9 cellular contexts compared by ENCODE assay signal in genomic region chr13:29593605-29594297, GRCh38. TPM values are rescaled to one million over a fixed set of nuclear protein-coding genes. Genes with fewer than 3 reads are reported as not detected.
DNase-seq lines count a peak whose midpoint lies in the region; ATAC-seq and TF ChIP-seq lines count a peak whose summit lies in the region.
"Had no signal": no experiment of that assay in that cellular context is flagged by ENCODE, and none has a peak within 500 bp of the region (broad histone marks: within the 10 kb centered on the region; RNA-seq: fewer than 3 reads in every experiment).

No MANE protein-coding gene starts in this region.

- no peaks in the 10 kb centered on the region for H3K27me3 Mint-ChIP-seq in CD4-positive, alpha-beta T cell
- H3K27me3 Mint-ChIP-seq in naive thymus-derived CD8-positive, alpha-beta T cell = no peaks in the 10 kb centered on the region

- H3F3A ChIP-seq in Loucy (ENCODE audit: low read depth) = no peaks in the 10 kb centered on the region

- peak overlapping the region; percentile 86 for H3K9ac ChIP-seq in Loucy (ENCODE audit: low read depth, low read length, poor library complexity, severe bottlenecking)

- H3K4me2 ChIP-seq in Loucy (ENCODE audit: low read depth, low read length, poor library complexity, severe bottlenecking) = peak overlapping the region; percentile 96

- peaks cover 55% of the 10 kb centered on the region for H3K4me1 ChIP-seq in Loucy (ENCODE audit: insufficient read depth, low read length, poor library complexity, severe bottlenecking)

- peaks cover 57% of the 10 kb centered on the region for H4K20me1 ChIP-seq in Loucy (ENCODE audit: insufficient read depth, low read length, poor library complexity, severe bottlenecking)

- intact Hi-C loops in CD4-positive, alpha-beta T cell (cut with DNase I, micrococcal nuclease) = loop anchor here in 1 of 2 experiments (10.0 kb wide), 2 partner anchors 871 to 1021 kb away; partner anchors contain the start of genes HMGB1 and USPL1

- peaks cover 67% of the 10 kb centered on the region for H3K79me2 ChIP-seq in Loucy (ENCODE audit: insufficient read depth, low read length)

- H3K27ac Mint-ChIP-seq in CD4-positive, alpha-beta T cell = peak overlapping the region; percentile 93
- H3K27ac Mint-ChIP-seq in naive thymus-derived CD8-positive, alpha-beta T cell = peak overlapping the region; percentile 3 to 96 (median 91)

- no peak for DNase-seq in CD4-positive, alpha-beta T cell
- no peak for DNase-seq in choroid plexus epithelial cell (ENCODE audit: low read depth)
- DNase-seq in naive thymus-derived CD8-positive, alpha-beta T cell = peak in 1 of 10 donors; percentile 2
- no peak for DNase-seq in superior temporal gyrus (ENCODE audit: extremely low spot score)
- DNase-seq in stimulated activated CD4-positive, alpha-beta T cell treated with anti-CD3 and anti-CD28 coated beads, Interleukin-2, amount 100 ng/mL, for 24 hours = no peak
- no peak for DNase-seq in NCI-H524 (lab: John Stamatoyannopoulos, UW)
- DNase-seq: foreskin melanocyte had no signal

- H3K9me2 ChIP-seq in Loucy (replicated peaks; ENCODE audit: low read depth, low read length) = no peaks in the 10 kb centered on the region

- TF ChIP-seq CTCF in CD4-positive, alpha-beta T cell (IDR thresholded peaks at IDR 0.05) = no peak
- TF ChIP-seq CTCF in Loucy (conservative IDR thresholded peaks at IDR 0.05; ENCODE audit: low read length) = no peak
- no peak for TF ChIP-seq CTCF in choroid plexus epithelial cell (conservative IDR thresholded peaks at IDR 0.05; ENCODE audit: low read depth, low read length)

- no peaks in the 10 kb centered on the region for H3K36me3 Mint-ChIP-seq in CD4-positive, alpha-beta T cell (ENCODE audit: low read depth)
- H3K36me3 Mint-ChIP-seq in naive thymus-derived CD8-positive, alpha-beta T cell = no peaks in the 10 kb centered on the region

- no peak overlapping the region for H2AFZ ChIP-seq in Loucy (ENCODE audit: low read length)

- POLR2A ChIA-PET in CD4-positive, alpha-beta T cell (lab: Charles Lee) = interaction anchor here (1.0 to 1.2 kb wide), 3 partner anchors 257 to 1023 kb away, joined by 3 to 6 read pairs (median 4); no protein-coding TSS in a partner anchor
- POLR2A ChIA-PET in naive thymus-derived CD8-positive, alpha-beta T cell (lab: Charles Lee) = interaction anchor here (0.6 kb wide), 1 partner anchor 1248 kb away, joined by 3 read pairs; no protein-coding TSS in a partner anchor

- H3K9me3 ChIP-seq in CD4-positive, alpha-beta T cell (ENCODE audit: control insufficient read depth, low read length) = no peaks in the 10 kb centered on the region
- H3K9me3 ChIP-seq in Loucy (ENCODE audit: insufficient read depth, low read depth, low read length) = no peaks in the 10 kb centered on the region

- no peaks in the 10 kb centered on the region for H3K36me3 ChIP-seq in Loucy (ENCODE audit: insufficient read depth, low read length)

- H3K4me3 Mint-ChIP-seq in CD4-positive, alpha-beta T cell = peak overlapping the region; percentile 97
- H3K4me3 Mint-ChIP-seq in naive thymus-derived CD8-positive, alpha-beta T cell = peak overlapping the region; percentile 81 to 93 (median 88)

- peaks cover 61% of the 10 kb centered on the region for H3K4me1 Mint-ChIP-seq in CD4-positive, alpha-beta T cell (ENCODE audit: low read depth)
- peaks cover 27 to 57% (median 47%) of the 10 kb centered on the region in 4 donors for H3K4me1 Mint-ChIP-seq in naive thymus-derived CD8-positive, alpha-beta T cell

- H3K9me3 Mint-ChIP-seq in CD4-positive, alpha-beta T cell = no peaks in the 10 kb centered on the region
- H3K9me3 Mint-ChIP-seq in naive thymus-derived CD8-positive, alpha-beta T cell = no peaks in the 10 kb centered on the region

- H3K4me3 ChIP-seq in Loucy (ENCODE audit: low read length, poor library complexity, severe bottlenecking) = peak overlapping the region; percentile 91
- H3K4me3 ChIP-seq in choroid plexus epithelial cell (ENCODE audit: low read depth, low read length) = peak overlapping the region; percentile 81

- no peaks in the 10 kb centered on the region for H3K27me3 ChIP-seq in CD4-positive, alpha-beta T cell (ENCODE audit: control insufficient read depth, insufficient read depth, low read length)
- H3K27me3 ChIP-seq in Loucy (ENCODE audit: insufficient read depth, low read length, poor library complexity, severe bottlenecking) = no peaks in the 10 kb centered on the region

- no peak for ATAC-seq in CD4-positive, alpha-beta T cell (ENCODE audit: poor library complexity)
- ATAC-seq in naive thymus-derived CD8-positive, alpha-beta T cell = no peak
- ATAC-seq in HG02588 (IDR thresholded peaks at IDR 0.05; ENCODE audit: unreplicated experiment) = no peak

- H3K27ac ChIP-seq in CD4-positive, alpha-beta T cell (ENCODE audit: low read depth, low read length) = no peak overlapping the region

- CTCF ChIA-PET in CD4-positive, alpha-beta T cell (lab: Charles Lee) = interaction anchor here (1.5 kb wide), 1 partner anchor 521 kb away, joined by 3 read pairs; no protein-coding TSS in a partner anchor

RNA-seq across cellular contexts. Expression of gene SLC7A1, which starts 1.7 kb away (rescaled TPM):
- 10 to 100 TPM; 11.3 to 12.3 TPM for total RNA-seq in CD4-positive, alpha-beta T cell
- 10 to 100 TPM; 41.6 to 51.1 TPM for total RNA-seq in naive thymus-derived CD8-positive, alpha-beta T cell
- 1 to 10 TPM; 2.0 to 5.3 (median 2.9) TPM for polyA plus RNA-seq in naive thymus-derived CD8-positive, alpha-beta T cell
